ENCODE assay signal across 14 cellular contexts in the genomic region with DNA sequence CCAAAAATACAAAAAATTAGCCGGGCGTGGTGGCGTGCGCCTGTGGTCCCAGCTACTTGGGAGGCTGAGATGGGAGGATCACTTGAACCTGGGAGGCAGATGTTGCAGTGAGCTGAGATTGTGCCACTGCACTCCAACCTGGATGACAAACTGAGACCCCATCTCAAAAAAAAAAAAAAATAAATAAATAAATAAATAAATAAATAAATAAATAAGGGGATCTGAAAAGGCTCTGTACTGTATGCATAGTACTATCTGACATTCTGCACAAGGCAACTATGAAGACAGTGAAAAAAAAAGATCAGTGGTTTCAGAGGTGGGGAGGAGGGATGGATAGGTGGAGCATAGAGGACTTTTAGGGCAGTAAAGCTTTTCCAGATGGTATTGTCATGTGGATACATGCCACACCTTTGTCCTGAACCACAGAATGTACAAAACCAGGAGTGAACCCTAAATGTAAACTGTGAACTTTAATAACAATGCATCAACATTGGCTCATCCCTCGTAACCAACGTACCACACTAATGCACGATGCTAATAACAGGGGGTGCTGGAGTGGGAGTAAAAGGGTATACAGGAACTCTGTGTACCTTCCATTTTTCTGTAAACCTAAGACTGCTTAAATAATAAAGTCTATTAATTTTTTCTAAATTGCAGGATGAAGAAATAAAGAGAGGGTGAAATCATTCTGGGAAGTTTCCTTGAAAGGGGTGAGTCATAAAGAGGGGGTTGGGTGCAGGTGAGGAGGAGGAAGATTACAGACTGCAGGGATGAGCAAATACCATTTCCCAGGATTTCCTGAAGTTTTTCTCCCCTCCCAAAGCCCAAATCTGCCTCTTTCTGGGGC.
"Had no signal": no experiment of that assay in that cellular context is flagged by ENCODE, and none has a peak within 500 bp of the region (broad histone marks: within the 10 kb centered on the region; RNA-seq: fewer than 3 reads in every experiment).

No MANE protein-coding gene starts in this region.

- ATAC-seq: effector memory CD8-positive, alpha-beta T cell; heart left ventricle; left lobe of liver; pancreas; stimulated activated naive CD8-positive, alpha-beta T cell treated with anti-CD3 and anti-CD28 coated beads, Interleukin-15, Interleukin-2, amounts not matched to agents 100 U/mL and 50 U/mL, for 24 hours had no signal

- H3K27ac Mint-ChIP-seq: activated naive CD8-positive, alpha-beta T cell treated with anti-CD3 and anti-CD28 coated beads, Interleukin-2, amount 10 ng/mL, durations not matched to agents 7 days and 5 days; effector memory CD8-positive, alpha-beta T cell had no signal

- H3K4me2 ChIP-seq: smooth muscle cell had no signal

- H3K27ac ChIP-seq: epithelial cell of prostate, heart left ventricle, pancreas, transverse colon had no signal

- H3K4me3 ChIP-seq: heart left ventricle, pancreas, smooth muscle cell, transverse colon had no signal

- H3K27me3 ChIP-seq: pancreas had no signal

- H3K4me3 Mint-ChIP-seq: activated naive CD8-positive, alpha-beta T cell treated with anti-CD3 and anti-CD28 coated beads, Interleukin-2, amount 10 ng/mL, durations not matched to agents 7 days and 5 days; effector memory CD8-positive, alpha-beta T cell had no signal

- H3K4me1 ChIP-seq: pancreas had no signal

- H3K36me3 Mint-ChIP-seq: activated naive CD8-positive, alpha-beta T cell treated with anti-CD3 and anti-CD28 coated beads, Interleukin-2, amount 10 ng/mL, durations not matched to agents 7 days and 5 days had no signal

- DNase-seq: activated CD4-positive, CD25-positive, alpha-beta regulatory T cell treated with anti-CD3 and anti-CD28 coated beads, Interleukin-2, amount 50 U/mL, for 72 hours; activated naive CD4-positive, alpha-beta T cell; activated naive CD8-positive, alpha-beta T cell treated with anti-CD3 and anti-CD28 coated beads, Interleukin-2, amount 10 ng/mL, durations not matched to agents 7 days and 5 days; activated T-cell treated with anti-CD3 and anti-CD28 coated beads for 4 hours; anterior cingulate cortex; dermis blood vessel endothelial cell; effector memory CD8-positive, alpha-beta T cell; heart left ventricle; pancreas; stimulated activated naive CD8-positive, alpha-beta T cell treated with anti-CD3 and anti-CD28 coated beads, Interleukin-15, Interleukin-2, amounts not matched to agents 100 U/mL and 50 U/mL, for 24 hours; transverse colon had no signal

- H3K9me3 ChIP-seq: pancreas, transverse colon had no signal

- H3K36me3 ChIP-seq: heart left ventricle, pancreas, transverse colon had no signal
